ENCODE assay signal across 8 cellular contexts in the genomic region with DNA sequence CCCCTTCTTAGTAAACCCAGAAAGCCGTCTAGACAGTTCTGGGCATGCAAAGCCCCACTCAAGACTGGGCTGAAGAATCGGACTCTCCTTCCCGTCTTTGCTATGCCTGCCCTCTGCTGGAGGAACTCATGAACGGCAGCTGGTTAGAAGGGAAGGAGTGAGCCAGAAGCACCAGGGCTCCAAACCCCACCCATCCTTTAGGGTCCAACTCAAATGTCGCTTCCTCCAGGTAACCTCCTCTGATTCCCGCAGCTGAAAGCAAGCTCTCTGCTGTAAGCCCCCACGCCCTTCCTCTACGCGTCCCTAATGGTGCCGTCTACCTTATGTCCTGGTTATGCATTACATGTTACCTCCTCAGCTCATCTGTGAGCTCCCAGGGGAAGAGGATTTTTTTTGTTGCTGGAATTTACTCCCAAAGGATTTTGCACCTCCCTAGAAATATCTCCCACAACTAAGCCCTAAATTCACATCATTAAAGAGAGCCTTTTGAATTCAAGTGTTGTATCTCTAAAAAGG. TPM values are rescaled to one million over a fixed set of nuclear protein-coding genes. Genes with fewer than 3 reads are reported as not detected.
DNase-seq lines count a peak whose midpoint lies in the region; ATAC-seq and TF ChIP-seq lines count a peak whose summit lies in the region.

No MANE protein-coding gene starts in this region.

- H3K36me3 ChIP-seq in HAP-1 (replicated peaks) (no peaks in the 10 kb centered on the region), skeletal muscle satellite cell (ENCODE audit: insufficient read depth, low read length) (no peaks in the 10 kb centered on the region)

- ATAC-seq in HG03571 (IDR thresholded peaks at IDR 0.05; ENCODE audit: unreplicated experiment): no peak

- TF ChIP-seq CTCF in astrocyte of the cerebellum (IDR thresholded peaks at IDR 0.05; ENCODE audit: low read depth, low read length, missing control alignments): peak; percentile 92

- H3K4me2 ChIP-seq in skeletal muscle satellite cell (ENCODE audit: low read length): peak overlapping the region; percentile 49

- DNase-seq in D341Med (ENCODE audit: low spot score) (peak; percentile 86), HAP-1 (ENCODE audit: low spot score in 2 of 2) (peak; percentile 75 to 89), NCI-H2029 (lab: John Stamatoyannopoulos, UW) (peak; percentile 75), T-helper 22 cell (ENCODE audit: low read depth) (peak; percentile 31), astrocyte of the cerebellum (ENCODE audit: low read depth) (peak; percentile 52), hypothalamus (lab: John Stamatoyannopoulos, UW) (peak in 45 of 51 donors; percentile 3 to 80 (median 45))

- H3K9ac ChIP-seq in skeletal muscle satellite cell (ENCODE audit: low read depth, low read length): peak overlapping the region; percentile 33

- H3K27me3 ChIP-seq in HAP-1 (ENCODE audit: low read depth) (peaks cover 6% of the 10 kb centered on the region), skeletal muscle satellite cell (ENCODE audit: control insufficient read depth, insufficient read depth, low read length) (no peaks in the 10 kb centered on the region)

- H3K4me3 ChIP-seq in HAP-1 (no peak overlapping the region), astrocyte of the cerebellum (ENCODE audit: low read depth, low read length) (no peak overlapping the region), skeletal muscle satellite cell (ENCODE audit: low read length) (no peak overlapping the region)

- H3K9me3 ChIP-seq in HAP-1: no peaks in the 10 kb centered on the region
- H3K9me3 ChIP-seq in skeletal muscle satellite cell (replicated peaks; ENCODE audit: low read length): no peaks in the 10 kb centered on the region

- in situ Hi-C loops in HAP-1 (cut with MboI; ENCODE audit: low sequenced_read_pairs) (no loop called here), astrocyte of the cerebellum (cut with HindIII; ENCODE audit: low sequenced_read_pairs) (no loop called here)

- H3K4me1 ChIP-seq in HAP-1 (peaks cover 5% of the 10 kb centered on the region), skeletal muscle satellite cell (ENCODE audit: control insufficient read depth, insufficient read depth, low read length) (peaks cover 31% of the 10 kb centered on the region)

RNA-seq across cellular contexts. Expression of a gene that starts 59.0 kb away (rescaled TPM):
- total RNA-seq in skeletal muscle satellite cell (2012; rRNA removed): 2.5 and 6.6 TPM in 2 replicates

Comparison
In these comparisons a context has a peak if more than half of its experiments do, and no peak if none do; other contexts are left out.
1. DNase-seq: peak in every context shown above with its lines; median percentile 86 in D341Med; 82 in HAP-1; 75 in NCI-H2029; 52 in astrocyte of the cerebellum; 45 in hypothalamus; 31 in T-helper 22 cell.